In genomic region chrX:153876112-153876491, GRCh38 we compare ENCODE assay signal across 6 cellular contexts. TPM values are rescaled to one million over a fixed set of nuclear protein-coding genes. Genes with fewer than 3 reads are reported as not detected.
"Had no signal": no experiment of that assay in that cellular context is flagged by ENCODE, and none has a peak within 500 bp of the region (broad histone marks: within the 10 kb centered on the region; RNA-seq: fewer than 3 reads in every experiment).

No MANE protein-coding gene starts in this region.

- H3K4me3 ChIP-seq: breast epithelium had no signal

- H3K27ac Mint-ChIP-seq: activated CD8-positive, alpha-beta T cell treated with anti-CD3 and anti-CD28 coated beads, Interleukin-2, amount 10 ng/mL, durations not matched to agents 7 days and 5 days; activated naive CD8-positive, alpha-beta T cell treated with anti-CD3 and anti-CD28 coated beads for 36 hours; stimulated activated effector memory CD8-positive, alpha-beta T cell treated with anti-CD3 and anti-CD28 coated beads, Interleukin-12 subunit alpha, Interleukin-12 subunit beta, amount 100 ng/mL, for 72 hours had no signal

- H3K36me3 Mint-ChIP-seq: activated naive CD8-positive, alpha-beta T cell treated with anti-CD3 and anti-CD28 coated beads for 36 hours had no signal

- H3K4me1 ChIP-seq: breast epithelium had no signal

- H3K4me3 Mint-ChIP-seq: activated CD8-positive, alpha-beta T cell treated with anti-CD3 and anti-CD28 coated beads, Interleukin-2, amount 10 ng/mL, durations not matched to agents 7 days and 5 days; activated naive CD8-positive, alpha-beta T cell treated with anti-CD3 and anti-CD28 coated beads for 36 hours; stimulated activated effector memory CD8-positive, alpha-beta T cell treated with anti-CD3 and anti-CD28 coated beads, Interleukin-12 subunit alpha, Interleukin-12 subunit beta, amount 100 ng/mL, for 72 hours had no signal

- DNase-seq: T1000 had no signal

- H3K9me3 Mint-ChIP-seq: activated naive CD8-positive, alpha-beta T cell treated with anti-CD3 and anti-CD28 coated beads for 36 hours; stimulated activated effector memory CD8-positive, alpha-beta T cell treated with anti-CD3 and anti-CD28 coated beads, Interleukin-12 subunit alpha, Interleukin-12 subunit beta, amount 100 ng/mL, for 72 hours had no signal

- H3K27ac ChIP-seq: breast epithelium, neutrophil had no signal

RNA-seq across cellular contexts. Expression of gene AVPR2, which starts 28.4 kb away (rescaled TPM):
- total RNA-seq: activated CD8-positive, alpha-beta T cell treated with anti-CD3 and anti-CD28 coated beads, Interleukin-2, amount 10 ng/mL, durations not matched to agents 7 days and 5 days; activated naive CD8-positive, alpha-beta T cell treated with anti-CD3 and anti-CD28 coated beads for 36 hours had no signal
